Comparison of ENCODE assay signal across 9 cellular contexts in the genomic region with DNA sequence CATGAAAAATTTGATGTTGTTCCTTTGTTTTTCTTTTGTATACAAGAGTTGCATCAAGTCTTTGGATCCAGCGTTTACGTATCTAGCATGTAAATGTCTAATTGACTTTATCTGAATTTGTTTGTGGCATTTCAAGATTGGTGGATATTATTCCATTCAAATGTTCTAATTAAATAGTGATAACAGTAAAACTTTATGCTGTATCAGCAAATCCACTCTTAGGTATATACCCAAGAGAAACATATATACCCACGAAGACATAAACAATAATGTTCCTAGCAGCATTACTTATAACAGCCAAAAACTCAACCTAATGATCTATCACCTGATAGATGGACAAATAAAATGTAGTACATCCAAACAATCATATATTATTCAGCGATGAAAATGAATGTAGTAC.
"Had no signal": no experiment of that assay in that cellular context is flagged by ENCODE, and none has a peak within 500 bp of the region (broad histone marks: within the 10 kb centered on the region; RNA-seq: fewer than 3 reads in every experiment).

No MANE protein-coding gene starts in this region.

- H3K9me3 Mint-ChIP-seq: H9 had no signal

- H3K4me3 Mint-ChIP-seq: H9, HFFc6, IgD-negative memory B cell had no signal

- FAIRE-seq: H54 had no signal

- H3K27me3 Mint-ChIP-seq: IgD-negative memory B cell had no signal

- H3K36me3 Mint-ChIP-seq: IgD-negative memory B cell had no signal

- H3K27ac ChIP-seq: HL-60 had no signal

- H3K27ac Mint-ChIP-seq: H9, HFFc6, IgD-negative memory B cell had no signal

- ATAC-seq: HCT116 had no signal

- DNase-seq: GOT3, H9, HFFc6, Kasumi-1, KG1 had no signal

- H3K4me1 Mint-ChIP-seq: H9, IgD-negative memory B cell had no signal
